Comparison of ENCODE assay signal across 7 cellular contexts in genomic region chr17:78126895-78127239, GRCh38. TPM values are rescaled to one million over a fixed set of nuclear protein-coding genes. Genes with fewer than 3 reads are reported as not detected.
A peak's percentile ranks its signal among the peaks of the same experiment; 100 is the strongest.
DNase-seq lines count a peak whose midpoint lies in the region; ATAC-seq, FAIRE-seq and TF ChIP-seq lines count a peak whose summit lies in the region.

No MANE protein-coding gene starts in this region.

- H3K36me3 ChIP-seq in HUES64 (ENCODE audit: insufficient read depth, low read length) (peaks cover 28% of the 10 kb centered on the region), keratinocyte (ENCODE audit: control insufficient read depth in 2 of 2, extremely low read depth in 1 of 2, insufficient read depth in 2 of 2, low read length in 2 of 2) (peaks cover 6 to 16% of the 10 kb centered on the region in 2 experiments)

- no peaks in the 10 kb centered on the region for H4K20me1 ChIP-seq in keratinocyte (ENCODE audit: control insufficient read depth, extremely low read depth, insufficient read depth, low read length)

- ATAC-seq in activated CD8-positive, alpha-beta T cell treated with anti-CD3 and anti-CD28 coated beads, Interleukin-2, amount 10 ng/mL, durations not matched to agents 7 days and 5 days = no peak
- no peak for ATAC-seq in stimulated activated naive B cell treated with anti-CD40 and anti-IgM and Interleukin-4, amounts not matched to agents 10 μg/mL and 1 μg/mL and 100 μg/mL, for 72 hours (replicated peaks)
- no peak for ATAC-seq in HG02870 (IDR thresholded peaks at IDR 0.05; ENCODE audit: unreplicated experiment)
- ATAC-seq in GM18907 (IDR thresholded peaks at IDR 0.05; ENCODE audit: unreplicated experiment) = no peak
- no peak for ATAC-seq in GM18861 (IDR thresholded peaks at IDR 0.05; ENCODE audit: unreplicated experiment)

- H3K36me3 Mint-ChIP-seq in activated CD8-positive, alpha-beta T cell treated with anti-CD3 and anti-CD28 coated beads, Interleukin-2, amount 10 ng/mL, durations not matched to agents 7 days and 5 days (ENCODE audit: low read depth) = peaks cover 66% of the 10 kb centered on the region
- peaks cover 65 to 82% of the 10 kb centered on the region in 2 donors for H3K36me3 Mint-ChIP-seq in stimulated activated naive B cell treated with anti-CD40 and anti-IgM and Interleukin-4, amounts not matched to agents 10 μg/mL and 1 μg/mL and 100 μg/mL, for 72 hours

- POLR2A ChIA-PET in activated CD8-positive, alpha-beta T cell treated with anti-CD3 and anti-CD28 coated beads, Interleukin-2, amount 10 ng/mL, durations not matched to agents 7 days and 5 days (lab: Charles Lee) = interaction anchor here (0.6 to 13.9 kb wide), 8 partner anchors 8 to 643 kb away, joined by 3 to 182 read pairs (median 4); no protein-coding TSS in a partner anchor

- H3K4me1 ChIP-seq in HUES64 (ENCODE audit: insufficient read depth, low read length) (peaks cover 13% of the 10 kb centered on the region), keratinocyte (ENCODE audit: control insufficient read depth, extremely low read depth, insufficient read depth, low read length) (peaks cover 7% of the 10 kb centered on the region)

- H3K4me2 ChIP-seq in keratinocyte (ENCODE audit: control insufficient read depth, extremely low read depth, insufficient read depth, low read depth, low read length) = peak overlapping the region; percentile 85

- CTCF ChIA-PET in activated CD8-positive, alpha-beta T cell treated with anti-CD3 and anti-CD28 coated beads, Interleukin-2, amount 10 ng/mL, durations not matched to agents 7 days and 5 days (lab: Charles Lee) = interaction anchor here (0.7 to 11.1 kb wide), 4 partner anchors 9 to 726 kb away, joined by 3 to 133 read pairs (median 20); no protein-coding TSS in a partner anchor

- H3K27ac Mint-ChIP-seq in activated CD8-positive, alpha-beta T cell treated with anti-CD3 and anti-CD28 coated beads, Interleukin-2, amount 10 ng/mL, durations not matched to agents 7 days and 5 days = peak overlapping the region; percentile 90
- H3K27ac Mint-ChIP-seq in stimulated activated naive B cell treated with anti-CD40 and anti-IgM and Interleukin-4, amounts not matched to agents 10 μg/mL and 1 μg/mL and 100 μg/mL, for 72 hours = peak overlapping the region; percentile 98

- peaks cover 16% of the 10 kb centered on the region for H3K27me3 ChIP-seq in HUES64 (ENCODE audit: insufficient read depth, low read length)
- H3K27me3 ChIP-seq in keratinocyte (ENCODE audit: control insufficient read depth, extremely low read depth, insufficient read depth, low read length) = peaks cover 10% of the 10 kb centered on the region

- H3K27ac ChIP-seq in HUES64 (ENCODE audit: low read depth, low read length) = peak overlapping the region; percentile 56; the same call in 1 of the 2 replicates
- no peak overlapping the region for H3K27ac ChIP-seq in keratinocyte (ENCODE audit: control insufficient read depth, insufficient read depth, low read length)

- dilution Hi-C loops in keratinocyte (cut with MboI; ENCODE audit: extremely low pct_ligation_motif_present, low sequenced_read_pairs) = no loop called here

- no peak overlapping the region for H2AFZ ChIP-seq in keratinocyte (ENCODE audit: control insufficient read depth, low read length)

- peaks cover 4% of the 10 kb centered on the region for H3K79me2 ChIP-seq in keratinocyte (ENCODE audit: control insufficient read depth, insufficient read depth, low read length)

- H3K4me3 ChIP-seq in HUES64 (ENCODE audit: low read length) (peak overlapping the region; percentile 84), keratinocyte (ENCODE audit: control insufficient read depth in 2 of 3, extremely low read depth in 1 of 3, insufficient read depth in 2 of 3, low read depth in 1 of 3, low read length in 3 of 3) (peak overlapping the region; percentile 75 to 91 (median 83))

- no peaks in the 10 kb centered on the region for H3K9me3 Mint-ChIP-seq in activated CD8-positive, alpha-beta T cell treated with anti-CD3 and anti-CD28 coated beads, Interleukin-2, amount 10 ng/mL, durations not matched to agents 7 days and 5 days (ENCODE audit: insufficient read depth)
- H3K9me3 Mint-ChIP-seq in stimulated activated naive B cell treated with anti-CD40 and anti-IgM and Interleukin-4, amounts not matched to agents 10 μg/mL and 1 μg/mL and 100 μg/mL, for 72 hours = no peaks in the 10 kb centered on the region

- no peaks in the 10 kb centered on the region for H3K9me1 ChIP-seq in keratinocyte (ENCODE audit: control insufficient read depth, extremely low read depth, insufficient read depth, low read length)

- TF ChIP-seq CTCF in keratinocyte (optimal IDR thresholded peaks at IDR 0.05 in 1 of 3, IDR thresholded peaks at IDR 0.05 in 1 of 3, conservative IDR thresholded peaks at IDR 0.05 in 1 of 3; ENCODE audit: extremely low read depth in 1 of 3, insufficient read depth in 2 of 3, low read length in 3 of 3) = no peak

- H3K9ac ChIP-seq in HUES64 (ENCODE audit: low read depth, low read length) (no peak overlapping the region), keratinocyte (ENCODE audit: control insufficient read depth, extremely low read depth, insufficient read depth, low read length) (peak overlapping the region; percentile 84)

- peak overlapping the region; percentile 93 for H3K4me3 Mint-ChIP-seq in activated CD8-positive, alpha-beta T cell treated with anti-CD3 and anti-CD28 coated beads, Interleukin-2, amount 10 ng/mL, durations not matched to agents 7 days and 5 days
- peak overlapping the region; percentile 95 to 97 for H3K4me3 Mint-ChIP-seq in stimulated activated naive B cell treated with anti-CD40 and anti-IgM and Interleukin-4, amounts not matched to agents 10 μg/mL and 1 μg/mL and 100 μg/mL, for 72 hours

- no peaks in the 10 kb centered on the region for H3K27me3 Mint-ChIP-seq in activated CD8-positive, alpha-beta T cell treated with anti-CD3 and anti-CD28 coated beads, Interleukin-2, amount 10 ng/mL, durations not matched to agents 7 days and 5 days (ENCODE audit: low read depth)
- no peaks in the 10 kb centered on the region for H3K27me3 Mint-ChIP-seq in stimulated activated naive B cell treated with anti-CD40 and anti-IgM and Interleukin-4, amounts not matched to agents 10 μg/mL and 1 μg/mL and 100 μg/mL, for 72 hours

- DNase-seq in activated CD8-positive, alpha-beta T cell treated with anti-CD3 and anti-CD28 coated beads, Interleukin-2, amount 10 ng/mL, durations not matched to agents 7 days and 5 days = no peak
- no peak for DNase-seq in keratinocyte (ENCODE audit: low read depth, low spot score)
- DNase-seq in stimulated activated naive B cell treated with anti-CD40 and anti-IgM and Interleukin-4, amounts not matched to agents 10 μg/mL and 1 μg/mL and 100 μg/mL, for 72 hours = no peak

- H3K9me3 ChIP-seq in HUES64 (ENCODE audit: insufficient read depth, low read depth, low read length) (no peaks in the 10 kb centered on the region), keratinocyte (ENCODE audit: control insufficient read depth, low read depth, low read length) (no peaks in the 10 kb centered on the region)

- 78% methylated on average over 5 of the region's 6 CpGs for WGBS in HUES64

- no peak for FAIRE-seq in keratinocyte (lab: Jason Lieb, UNC)

- peaks cover 58% of the 10 kb centered on the region for H3K4me1 Mint-ChIP-seq in activated CD8-positive, alpha-beta T cell treated with anti-CD3 and anti-CD28 coated beads, Interleukin-2, amount 10 ng/mL, durations not matched to agents 7 days and 5 days (ENCODE audit: low read depth)
- H3K4me1 Mint-ChIP-seq in stimulated activated naive B cell treated with anti-CD40 and anti-IgM and Interleukin-4, amounts not matched to agents 10 μg/mL and 1 μg/mL and 100 μg/mL, for 72 hours = peaks cover 70 to 88% of the 10 kb centered on the region in 2 donors

RNA-seq across cellular contexts. Expression of gene TMC6, which starts 1.7 kb away (rescaled TPM):
- polyA plus RNA-seq in HUES64 (2013, experiment 1 of 2) = 41.5 TPM
- 47.3 TPM for polyA plus RNA-seq in HUES64 (2013, experiment 2 of 2)
- total RNA-seq in activated CD8-positive, alpha-beta T cell treated with anti-CD3 and anti-CD28 coated beads, Interleukin-2, amount 10 ng/mL, durations not matched to agents 7 days and 5 days = 100 to 1,000 TPM; 407 to 476 TPM
- polyA plus RNA-seq in keratinocyte = 20.1 to 50.0 TPM (median 20.4 TPM) in 3 replicates
- 17.5 TPM for polyA plus RNA-seq in keratinocyte (2011; ENCODE audit: low read depth)
- 11.0 and 25.5 TPM in 2 replicates for polyA plus RNA-seq in keratinocyte (2011; cell fraction: cytosol; rRNA removed)
- polyA plus RNA-seq in keratinocyte (2011; cell fraction: nucleus; rRNA removed) = 73.2 and 118 TPM in 2 replicates
- polyA plus RNA-seq in keratinocyte (2012; ENCODE audit: low replicate concordance) = 36.3 and 44.3 TPM in 2 replicates
- polyA minus RNA-seq in keratinocyte = 19.6 to 37.4 TPM (median 34.6 TPM) in 3 replicates
- polyA minus RNA-seq in keratinocyte (2011; cell fraction: cytosol; rRNA and poly(A)+ RNA removed) = 53.3 TPM
- polyA minus RNA-seq in keratinocyte (2011; cell fraction: nucleus; rRNA and poly(A)+ RNA removed) = 65.0 and 76.0 TPM in 2 replicates

RNA-seq across cellular contexts. Expression of gene TMC8, which starts 3.7 kb away (rescaled TPM):
- 0.65 TPM for polyA plus RNA-seq in HUES64 (2013, experiment 1 of 2)
- polyA plus RNA-seq in HUES64 (2013, experiment 2 of 2) = 0.57 TPM
- 100 to 1,000 TPM; 258 to 278 TPM for total RNA-seq in activated CD8-positive, alpha-beta T cell treated with anti-CD3 and anti-CD28 coated beads, Interleukin-2, amount 10 ng/mL, durations not matched to agents 7 days and 5 days
- 0.14 to 0.41 TPM (median 0.40 TPM) in 3 replicates for polyA plus RNA-seq in keratinocyte
- 0.11 TPM for polyA plus RNA-seq in keratinocyte (2011; ENCODE audit: low read depth)
- polyA plus RNA-seq in keratinocyte (2011; cell fraction: cytosol; rRNA removed) = 0.11 and 0.21 TPM in 2 replicates
- polyA plus RNA-seq in keratinocyte (2011; cell fraction: nucleus; rRNA removed) = 0.93 and 2.6 TPM in 2 replicates
- 0.11 and 0.71 TPM in 2 replicates for polyA plus RNA-seq in keratinocyte (2012; ENCODE audit: low replicate concordance)
- polyA minus RNA-seq in keratinocyte = 0.13 to 0.16 TPM in 2 of 3 replicates, not detected in the other
- polyA minus RNA-seq in keratinocyte (2011; cell fraction: cytosol; rRNA and poly(A)+ RNA removed) = not detected
- 0.31 and 0.95 TPM in 2 replicates for polyA minus RNA-seq in keratinocyte (2011; cell fraction: nucleus; rRNA and poly(A)+ RNA removed)

RNA-seq across cellular contexts. Expression of gene C17orf99, which starts 19.3 kb away (rescaled TPM):
- polyA plus RNA-seq in HUES64 (2013, experiment 1 of 2) = not detected
- not detected for polyA plus RNA-seq in HUES64 (2013, experiment 2 of 2)
- total RNA-seq in activated CD8-positive, alpha-beta T cell treated with anti-CD3 and anti-CD28 coated beads, Interleukin-2, amount 10 ng/mL, durations not matched to agents 7 days and 5 days = not detected
- 0.42 to 0.85 TPM (median 0.49 TPM) in 3 replicates for polyA plus RNA-seq in keratinocyte
- 1.5 TPM for polyA plus RNA-seq in keratinocyte (2011; ENCODE audit: low read depth)
- 0.18 and 0.48 TPM in 2 replicates for polyA plus RNA-seq in keratinocyte (2011; cell fraction: cytosol; rRNA removed)
- 1.1 and 2.3 TPM in 2 replicates for polyA plus RNA-seq in keratinocyte (2011; cell fraction: nucleus; rRNA removed)
- polyA plus RNA-seq in keratinocyte (2012; ENCODE audit: low replicate concordance) = 0.57 and 0.72 TPM in 2 replicates
- 0.22 to 3.1 TPM in 2 of 3 replicates, not detected in the other for polyA minus RNA-seq in keratinocyte
- not detected for polyA minus RNA-seq in keratinocyte (2011; cell fraction: cytosol; rRNA and poly(A)+ RNA removed)
- 1.5 and 2.9 TPM in 2 replicates for polyA minus RNA-seq in keratinocyte (2011; cell fraction: nucleus; rRNA and poly(A)+ RNA removed)

RNA-seq across cellular contexts. Expression of gene SYNGR2, which starts 41.5 kb away (rescaled TPM):
- polyA plus RNA-seq in HUES64 (2013, experiment 1 of 2) = 24.1 TPM
- polyA plus RNA-seq in HUES64 (2013, experiment 2 of 2) = 21.4 TPM
- total RNA-seq in activated CD8-positive, alpha-beta T cell treated with anti-CD3 and anti-CD28 coated beads, Interleukin-2, amount 10 ng/mL, durations not matched to agents 7 days and 5 days = 10 to 100 TPM; 41.1 to 44.3 TPM
- 98.8 to 298 TPM (median 103 TPM) in 3 replicates for polyA plus RNA-seq in keratinocyte
- polyA plus RNA-seq in keratinocyte (2011; ENCODE audit: low read depth) = 18.9 TPM
- 152 and 214 TPM in 2 replicates for polyA plus RNA-seq in keratinocyte (2011; cell fraction: cytosol; rRNA removed)
- 196 and 308 TPM in 2 replicates for polyA plus RNA-seq in keratinocyte (2011; cell fraction: nucleus; rRNA removed)
- polyA plus RNA-seq in keratinocyte (2012; ENCODE audit: low replicate concordance) = 92.0 and 197 TPM in 2 replicates
- 149 to 420 TPM (median 226 TPM) in 3 replicates for polyA minus RNA-seq in keratinocyte
- polyA minus RNA-seq in keratinocyte (2011; cell fraction: cytosol; rRNA and poly(A)+ RNA removed) = 340 TPM
- 94.0 and 134 TPM in 2 replicates for polyA minus RNA-seq in keratinocyte (2011; cell fraction: nucleus; rRNA and poly(A)+ RNA removed)

RNA-seq across cellular contexts. Expression of gene TK1, which starts 60.0 kb away (rescaled TPM):
- polyA plus RNA-seq in HUES64 (2013, experiment 1 of 2) = 64.5 TPM
- polyA plus RNA-seq in HUES64 (2013, experiment 2 of 2) = 62.3 TPM
- 100 to 1,000 TPM; 139 to 142 TPM for total RNA-seq in activated CD8-positive, alpha-beta T cell treated with anti-CD3 and anti-CD28 coated beads, Interleukin-2, amount 10 ng/mL, durations not matched to agents 7 days and 5 days
- 7.1 to 50.2 TPM (median 21.8 TPM) in 3 replicates for polyA plus RNA-seq in keratinocyte
- polyA plus RNA-seq in keratinocyte (2011; ENCODE audit: low read depth) = not detected
- 9.4 and 14.3 TPM in 2 replicates for polyA plus RNA-seq in keratinocyte (2011; cell fraction: cytosol; rRNA removed)
- 3.7 and 4.5 TPM in 2 replicates for polyA plus RNA-seq in keratinocyte (2011; cell fraction: nucleus; rRNA removed)
- 0.82 and 44.0 TPM in 2 replicates for polyA plus RNA-seq in keratinocyte (2012; ENCODE audit: low replicate concordance)
- 8.5 to 52.2 TPM (median 34.7 TPM) in 3 replicates for polyA minus RNA-seq in keratinocyte
- polyA minus RNA-seq in keratinocyte (2011; cell fraction: cytosol; rRNA and poly(A)+ RNA removed) = 15.3 TPM
- 3.9 and 5.1 TPM in 2 replicates for polyA minus RNA-seq in keratinocyte (2011; cell fraction: nucleus; rRNA and poly(A)+ RNA removed)
